In the genomic region with DNA sequence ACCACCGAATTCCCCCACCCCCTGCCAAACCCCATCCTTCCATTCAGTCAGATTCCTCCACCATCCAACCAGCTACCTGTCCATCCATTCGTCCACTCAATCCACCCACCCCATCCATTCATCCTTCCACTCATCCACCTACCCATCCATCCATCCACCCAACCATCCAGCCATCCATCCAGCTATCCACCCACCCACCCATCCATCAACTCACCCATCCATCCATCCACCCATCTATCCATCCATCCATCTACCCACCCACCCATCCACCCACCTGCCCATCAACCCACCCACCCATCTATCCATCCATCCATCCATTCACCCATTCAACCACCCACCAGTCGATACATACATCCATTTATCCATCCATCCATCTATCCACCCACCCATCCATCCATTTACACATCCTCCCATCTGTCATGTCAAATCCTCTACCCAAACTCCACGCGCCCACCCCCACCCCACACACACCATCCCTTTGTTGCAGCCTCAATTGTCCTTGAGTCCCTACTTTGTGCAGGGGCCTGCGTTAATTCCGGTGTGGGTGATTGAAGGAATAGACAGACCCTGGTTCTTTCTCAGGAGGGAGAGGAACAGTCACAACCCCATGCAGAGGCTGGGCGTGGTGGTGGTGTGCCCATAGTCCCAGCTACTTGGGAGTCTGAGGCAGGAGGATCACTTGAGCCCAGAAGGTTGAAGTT, we compare ENCODE assay signal across 1 cellular context.
TF ChIP-seq lines count a peak whose summit lies in the region.

No MANE protein-coding gene starts in this region.

TF ChIP-seq in HEK293, 187 proteins besides CTCF, POLR2A, EP300 and RAD21 (continued from another document):
- TF ChIP-seq SALL2 (tag by site-specific recombination; IDR thresholded peaks at IDR 0.05; ENCODE audit: borderline replicate concordance) (no peak), ZFP37 (tag by site-specific recombination; IDR thresholded peaks at IDR 0.05) (no peak), ZNF548 (tag by site-specific recombination; IDR thresholded peaks at IDR 0.05) (no peak), ZNF366 (tag by site-specific recombination; conservative IDR thresholded peaks at IDR 0.05) (peak; percentile 99), ZNF16 (tag by site-specific recombination; IDR thresholded peaks at IDR 0.05; ENCODE audit: low read depth) (no peak), ZBTB17 (tag by site-specific recombination; IDR thresholded peaks at IDR 0.05) (peak; percentile 61; the same call in 1 of the 2 replicates), WT1 (tag by site-specific recombination; IDR thresholded peaks at IDR 0.05) (no peak), ZNF629 (tag by site-specific recombination; IDR thresholded peaks at IDR 0.05) (no peak), ZNF391 (tag by site-specific recombination; IDR thresholded peaks at IDR 0.05; ENCODE audit: borderline replicate concordance, low read depth) (no peak), ZNF76 (tag by site-specific recombination; IDR thresholded peaks at IDR 0.05; ENCODE audit: borderline replicate concordance, low read depth) (no peak), ZNF664 (tag by site-specific recombination; IDR thresholded peaks at IDR 0.05) (no peak), ZNF324 (tag by site-specific recombination; IDR thresholded peaks at IDR 0.05) (0 out of 2 replicates have a peak, but pooled peaks have one; percentile 24), ZNF140 (tag by site-specific recombination; IDR thresholded peaks at IDR 0.05) (no peak)
- TF ChIP-seq, protein P1, sequence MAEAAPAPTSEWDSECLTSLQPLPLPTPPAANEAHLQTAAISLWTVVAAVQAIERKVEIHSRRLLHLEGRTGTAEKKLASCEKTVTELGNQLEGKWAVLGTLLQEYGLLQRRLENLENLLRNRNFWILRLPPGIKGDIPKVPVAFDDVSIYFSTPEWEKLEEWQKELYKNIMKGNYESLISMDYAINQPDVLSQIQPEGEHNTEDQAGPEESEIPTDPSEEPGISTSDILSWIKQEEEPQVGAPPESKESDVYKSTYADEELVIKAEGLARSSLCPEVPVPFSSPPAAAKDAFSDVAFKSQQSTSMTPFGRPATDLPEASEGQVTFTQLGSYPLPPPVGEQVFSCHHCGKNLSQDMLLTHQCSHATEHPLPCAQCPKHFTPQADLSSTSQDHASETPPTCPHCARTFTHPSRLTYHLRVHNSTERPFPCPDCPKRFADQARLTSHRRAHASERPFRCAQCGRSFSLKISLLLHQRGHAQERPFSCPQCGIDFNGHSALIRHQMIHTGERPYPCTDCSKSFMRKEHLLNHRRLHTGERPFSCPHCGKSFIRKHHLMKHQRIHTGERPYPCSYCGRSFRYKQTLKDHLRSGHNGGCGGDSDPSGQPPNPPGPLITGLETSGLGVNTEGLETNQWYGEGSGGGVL (tag by site-specific recombination; IDR thresholded peaks at IDR 0.05): 0 out of 2 replicates have a peak, but pooled peaks have one; percentile 9
- TF ChIP-seq, protein P2, sequence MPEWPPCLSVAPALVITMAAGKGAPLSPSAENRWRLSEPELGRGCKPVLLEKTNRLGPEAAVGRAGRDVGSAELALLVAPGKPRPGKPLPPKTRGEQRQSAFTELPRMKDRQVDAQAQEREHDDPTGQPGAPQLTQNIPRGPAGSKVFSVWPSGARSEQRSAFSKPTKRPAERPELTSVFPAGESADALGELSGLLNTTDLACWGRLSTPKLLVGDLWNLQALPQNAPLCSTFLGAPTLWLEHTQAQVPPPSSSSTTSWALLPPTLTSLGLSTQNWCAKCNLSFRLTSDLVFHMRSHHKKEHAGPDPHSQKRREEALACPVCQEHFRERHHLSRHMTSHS (tag by site-specific recombination; IDR thresholded peaks at IDR 0.05): 0 out of 2 replicates have a peak, but pooled peaks have one; percentile 45
- TF ChIP-seq, protein P3, sequence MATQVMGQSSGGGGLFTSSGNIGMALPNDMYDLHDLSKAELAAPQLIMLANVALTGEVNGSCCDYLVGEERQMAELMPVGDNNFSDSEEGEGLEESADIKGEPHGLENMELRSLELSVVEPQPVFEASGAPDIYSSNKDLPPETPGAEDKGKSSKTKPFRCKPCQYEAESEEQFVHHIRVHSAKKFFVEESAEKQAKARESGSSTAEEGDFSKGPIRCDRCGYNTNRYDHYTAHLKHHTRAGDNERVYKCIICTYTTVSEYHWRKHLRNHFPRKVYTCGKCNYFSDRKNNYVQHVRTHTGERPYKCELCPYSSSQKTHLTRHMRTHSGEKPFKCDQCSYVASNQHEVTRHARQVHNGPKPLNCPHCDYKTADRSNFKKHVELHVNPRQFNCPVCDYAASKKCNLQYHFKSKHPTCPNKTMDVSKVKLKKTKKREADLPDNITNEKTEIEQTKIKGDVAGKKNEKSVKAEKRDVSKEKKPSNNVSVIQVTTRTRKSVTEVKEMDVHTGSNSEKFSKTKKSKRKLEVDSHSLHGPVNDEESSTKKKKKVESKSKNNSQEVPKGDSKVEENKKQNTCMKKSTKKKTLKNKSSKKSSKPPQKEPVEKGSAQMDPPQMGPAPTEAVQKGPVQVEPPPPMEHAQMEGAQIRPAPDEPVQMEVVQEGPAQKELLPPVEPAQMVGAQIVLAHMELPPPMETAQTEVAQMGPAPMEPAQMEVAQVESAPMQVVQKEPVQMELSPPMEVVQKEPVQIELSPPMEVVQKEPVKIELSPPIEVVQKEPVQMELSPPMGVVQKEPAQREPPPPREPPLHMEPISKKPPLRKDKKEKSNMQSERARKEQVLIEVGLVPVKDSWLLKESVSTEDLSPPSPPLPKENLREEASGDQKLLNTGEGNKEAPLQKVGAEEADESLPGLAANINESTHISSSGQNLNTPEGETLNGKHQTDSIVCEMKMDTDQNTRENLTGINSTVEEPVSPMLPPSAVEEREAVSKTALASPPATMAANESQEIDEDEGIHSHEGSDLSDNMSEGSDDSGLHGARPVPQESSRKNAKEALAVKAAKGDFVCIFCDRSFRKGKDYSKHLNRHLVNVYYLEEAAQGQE (tag by site-specific recombination; IDR thresholded peaks at IDR 0.05): 0 out of 2 replicates have a peak, but pooled peaks have one; percentile 16
